ENCODE assay signal across 30 cellular contexts in genomic region chr7:128747327-128748079, GRCh38. TPM values are rescaled to one million over a fixed set of nuclear protein-coding genes. Genes with fewer than 3 reads are reported as not detected.
A peak's percentile ranks its signal among the peaks of the same experiment; 100 is the strongest.
DNase-seq lines count a peak whose midpoint lies in the region; ATAC-seq, FAIRE-seq and TF ChIP-seq lines count a peak whose summit lies in the region.
"Had no signal": no experiment of that assay in that cellular context is flagged by ENCODE, and none has a peak within 500 bp of the region (broad histone marks: within the 10 kb centered on the region; RNA-seq: fewer than 3 reads in every experiment).

No MANE protein-coding gene starts in this region.

- ATAC-seq in Right ventricle myocardium superior (ENCODE audit: poor library complexity) = no peak
- no peak for ATAC-seq in GM19328 (IDR thresholded peaks at IDR 0.05; ENCODE audit: unreplicated experiment)
- ATAC-seq: CD8-positive, alpha-beta T cell; Panc1 had no signal

- H3K4me1 ChIP-seq in cardiac muscle cell (ENCODE audit: low read depth) = peaks cover 17% of the 10 kb centered on the region
- peaks cover 11% of the 10 kb centered on the region for H3K4me1 ChIP-seq in astrocyte (ENCODE audit: insufficient read depth, low read length)
- H3K4me1 ChIP-seq in osteoblast (ENCODE audit: insufficient read depth, low read length) = peaks cover 30% of the 10 kb centered on the region
- H3K4me1 ChIP-seq: SJCRH30 had no signal

- intact Hi-C loops in Right ventricle myocardium superior (cut with DNase I) = no loop called here

- H3K9me3 Mint-ChIP-seq in astrocyte (ENCODE audit: unreplicated experiment) = no peaks in the 10 kb centered on the region
- no peaks in the 10 kb centered on the region for H3K9me3 Mint-ChIP-seq in mesothelial cell of epicardium
- H3K9me3 Mint-ChIP-seq: CD8-positive, alpha-beta T cell; IgD-negative memory B cell had no signal

- TF ChIP-seq CTCF in cardiac muscle cell (IDR thresholded peaks at IDR 0.05; ENCODE audit: low read depth, low read length) = no peak
- TF ChIP-seq CTCF in astrocyte (IDR thresholded peaks at IDR 0.05; ENCODE audit: insufficient read depth, low read depth, low read length) = no peak
- no peak for TF ChIP-seq CTCF in osteoblast (IDR thresholded peaks at IDR 0.05; ENCODE audit: extremely low read depth, low read depth, low read length)
- no peak for TF ChIP-seq CTCF in GM13977 (IDR thresholded peaks at IDR 0.05; ENCODE audit: extremely low read depth, insufficient read depth, missing control alignments)
- TF ChIP-seq CTCF in mesothelial cell of epicardium (IDR thresholded peaks at IDR 0.05; ENCODE audit: unreplicated experiment) = no peak

- H3K4me1 Mint-ChIP-seq in astrocyte (ENCODE audit: low read depth, unreplicated experiment) (peaks cover 34% of the 10 kb centered on the region), mesothelial cell of epicardium (peaks cover 5% of the 10 kb centered on the region)

- H3K9ac ChIP-seq in astrocyte (ENCODE audit: low read length) = no peak overlapping the region
- H3K9ac ChIP-seq: BLaER1 treated with 17β-estradiol and CSF1 and Interleukin-3, amounts not matched to agents 10 nM and 100 nM had no signal

- H3K79me2 ChIP-seq in astrocyte (ENCODE audit: insufficient read depth, low read length) (peaks cover 99% of the 10 kb centered on the region), osteoblast (ENCODE audit: insufficient read depth, low read length) (peaks cover 99% of the 10 kb centered on the region)

- DNase-seq in cardiac muscle cell (ENCODE audit: low read depth in 1 of 2, low spot score in 1 of 2) = no peak
- DNase-seq in Right ventricle myocardium superior = no peak
- DNase-seq in astrocyte (ENCODE audit: low read depth) = no peak
- no peak for DNase-seq in osteoblast (ENCODE audit: insufficient read length, low spot score, missing footprints)
- no peak for DNase-seq in DMS79 (lab: John Stamatoyannopoulos, UW)
- no peak for DNase-seq in GM13977 (ENCODE audit: low spot score)
- no peak for DNase-seq in mesothelial cell of epicardium (ENCODE audit: low spot score in 2 of 2, unreplicated experiment in 2 of 2)
- DNase-seq: 8988T; Calu3; CD8-positive, alpha-beta T cell; DMS153; Karpas-422; NCI-H1694; NCI-H2081; NCI-H2171; NCI-H524 treated with DMSO at 0.1 percent for 48 hours; NCI-H82; SJCRH30 had no signal

- no peaks in the 10 kb centered on the region for H3K27me3 Mint-ChIP-seq in astrocyte (ENCODE audit: low read depth, unreplicated experiment)
- H3K27me3 Mint-ChIP-seq in mesothelial cell of epicardium (ENCODE audit: low read depth) = no peaks in the 10 kb centered on the region
- H3K27me3 Mint-ChIP-seq: IgD-negative memory B cell had no signal

- H3K9me3 ChIP-seq in cardiac muscle cell (ENCODE audit: low read depth) = no peaks in the 10 kb centered on the region
- H3K9me3 ChIP-seq in astrocyte (ENCODE audit: insufficient read depth, low read depth, low read length) = no peaks in the 10 kb centered on the region
- no peaks in the 10 kb centered on the region for H3K9me3 ChIP-seq in osteoblast (ENCODE audit: low read depth, low read length)
- H3K9me3 ChIP-seq: BLaER1 treated with 17β-estradiol and CSF1 and Interleukin-3, amounts not matched to agents 10 nM and 100 nM; SJCRH30 had no signal

- H3K36me3 Mint-ChIP-seq in astrocyte (ENCODE audit: low read depth, unreplicated experiment) (peaks cover 27% of the 10 kb centered on the region), mesothelial cell of epicardium (peaks cover 35% of the 10 kb centered on the region)

- peaks cover 30% of the 10 kb centered on the region for H3K36me3 ChIP-seq in cardiac muscle cell
- peaks cover 38% of the 10 kb centered on the region for H3K36me3 ChIP-seq in astrocyte (ENCODE audit: insufficient read depth, low read length)
- peaks cover 63% of the 10 kb centered on the region for H3K36me3 ChIP-seq in osteoblast (ENCODE audit: insufficient read depth, low read length)

- H3K4me2 ChIP-seq in astrocyte (ENCODE audit: low read length) = peak overlapping the region; percentile 2
- H3K4me2 ChIP-seq in osteoblast (ENCODE audit: insufficient read depth, low read length) = peak overlapping the region; percentile 16
- H3K4me2 ChIP-seq: BLaER1 treated with 17β-estradiol and CSF1 and Interleukin-3, amounts not matched to agents 10 nM and 100 nM had no signal

- peak overlapping the region; percentile 55 for H3K27ac ChIP-seq in cardiac muscle cell
- no peak overlapping the region for H3K27ac ChIP-seq in astrocyte (ENCODE audit: low read depth, low read length)
- H3K27ac ChIP-seq in osteoblast (ENCODE audit: low read depth, low read length) = no peak overlapping the region
- H3K27ac ChIP-seq: BLaER1 treated with 17β-estradiol and CSF1 and Interleukin-3, amounts not matched to agents 10 nM and 100 nM; HL-60; SJCRH30 had no signal

- H3K4me3 ChIP-seq in cardiac muscle cell (no peak overlapping the region), astrocyte (ENCODE audit: insufficient read depth, low read depth, low read length) (no peak overlapping the region), osteoblast (ENCODE audit: insufficient read depth, low read length) (no peak overlapping the region)
- H3K4me3 ChIP-seq: BLaER1 treated with 17β-estradiol and CSF1 and Interleukin-3, amounts not matched to agents 10 nM and 100 nM; SJCRH30 had no signal

- FAIRE-seq in astrocyte (lab: Jason Lieb, UNC) = no peak
- FAIRE-seq: G401.6, GM12892, GM18507, H54 had no signal

- H4K20me1 ChIP-seq in astrocyte (ENCODE audit: insufficient read depth, low read length) = peaks cover 96% of the 10 kb centered on the region
- H4K20me1 ChIP-seq in osteoblast (ENCODE audit: insufficient read depth, low read length) = peaks cover 86% of the 10 kb centered on the region

- H3K27me3 ChIP-seq in cardiac muscle cell = no peaks in the 10 kb centered on the region
- no peaks in the 10 kb centered on the region for H3K27me3 ChIP-seq in astrocyte (ENCODE audit: insufficient read depth, low read length)
- no peaks in the 10 kb centered on the region for H3K27me3 ChIP-seq in osteoblast (ENCODE audit: insufficient read depth, low read length)
- H3K27me3 ChIP-seq: BLaER1 treated with 17β-estradiol and CSF1 and Interleukin-3, amounts not matched to agents 10 nM and 100 nM; SJCRH30 had no signal

- H3K27ac Mint-ChIP-seq in astrocyte (ENCODE audit: unreplicated experiment) (peak overlapping the region; percentile 38), mesothelial cell of epicardium (no peak overlapping the region)
- H3K27ac Mint-ChIP-seq: CD8-positive, alpha-beta T cell; IgD-negative memory B cell had no signal

- peak overlapping the region; percentile 64 for H3K4me3 Mint-ChIP-seq in astrocyte (ENCODE audit: unreplicated experiment)
- no peak overlapping the region for H3K4me3 Mint-ChIP-seq in mesothelial cell of epicardium
- H3K4me3 Mint-ChIP-seq: CD8-positive, alpha-beta T cell; IgD-negative memory B cell had no signal

- H2AFZ ChIP-seq in astrocyte (ENCODE audit: low read depth, low read length) (no peak overlapping the region), osteoblast (ENCODE audit: low read length) (no peak overlapping the region)

- in situ Hi-C loops in GM13977 (cut with MboI; ENCODE audit: low pct_unique_long_range_greater_than_20kb, low sequenced_read_pairs, unreplicated experiment) = no loop called here

RNA-seq across cellular contexts. Expression of gene CALU, which starts 8.3 kb away (rescaled TPM):
- 190 and 231 TPM in 2 replicates for total RNA-seq in cardiac muscle cell
- polyA plus RNA-seq in cardiac muscle cell = 305 and 306 TPM in 2 replicates
- 165 TPM for total RNA-seq in Right ventricle myocardium superior
- total RNA-seq in astrocyte = 670 and 732 TPM in 2 replicates
- total RNA-seq in osteoblast = 673 and 708 TPM in 2 replicates
- 193 to 199 TPM (median 194 TPM) in 3 replicates for total RNA-seq in mesothelial cell of epicardium

RNA-seq across cellular contexts. Expression of gene OPN1SW, which starts 28.1 kb away (rescaled TPM):
- not detected in 2 replicates for total RNA-seq in cardiac muscle cell
- polyA plus RNA-seq in cardiac muscle cell = 0.74 and 2.1 TPM in 2 replicates
- not detected for total RNA-seq in Right ventricle myocardium superior
- total RNA-seq in astrocyte = not detected in 2 replicates
- not detected in 2 replicates for total RNA-seq in osteoblast
- not detected in 3 replicates for total RNA-seq in mesothelial cell of epicardium
- total RNA-seq: Calu3; CD8-positive, alpha-beta T cell; Daoy; HT-29; MCF 10A; SJCRH30 had no signal
- polyA plus RNA-seq: IgD-negative memory B cell had no signal

RNA-seq across cellular contexts. Expression of gene CCDC136, which starts 44.3 kb away (rescaled TPM):
- total RNA-seq in cardiac muscle cell (12.6 and 26.4 TPM in 2 replicates), Right ventricle myocardium superior (5.2 TPM), astrocyte (14.4 and 14.9 TPM in 2 replicates), osteoblast (7.2 and 10.0 TPM in 2 replicates), mesothelial cell of epicardium (34.6 to 39.1 TPM (median 34.8 TPM) in 3 replicates)
- polyA plus RNA-seq in cardiac muscle cell = 10.7 and 14.9 TPM in 2 replicates
- total RNA-seq: HT-29 had no signal
